24 cellular contexts compared by ENCODE assay signal in the genomic region with DNA sequence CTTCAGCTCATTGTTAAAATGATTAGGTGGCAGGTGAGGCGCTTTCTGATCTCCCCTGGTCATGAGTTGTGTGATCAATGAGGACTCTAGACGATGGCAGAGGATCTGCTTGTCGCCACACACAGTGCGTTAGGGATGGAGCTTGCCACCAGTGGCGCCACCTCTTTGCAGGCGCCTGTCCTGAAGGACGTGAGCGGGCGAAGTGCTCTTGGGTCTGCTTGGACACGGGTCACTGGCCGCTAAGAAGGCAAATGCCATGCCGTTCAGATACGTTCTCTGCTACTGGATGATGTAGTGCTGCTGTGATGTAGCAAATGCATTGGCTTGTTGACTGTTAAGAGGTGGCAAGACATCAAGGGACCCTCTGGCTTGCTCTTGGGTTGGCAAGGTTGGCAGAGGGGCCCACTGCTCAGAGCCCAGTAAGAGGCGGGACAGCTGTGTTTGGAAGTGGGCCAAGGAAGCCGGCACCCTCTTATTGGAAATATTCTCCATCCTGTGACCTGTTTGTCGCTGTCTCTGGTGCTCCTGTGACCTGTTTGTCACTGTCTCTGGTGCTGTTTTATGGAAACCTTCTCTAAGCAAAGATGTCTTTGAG. TPM values are rescaled to one million over a fixed set of nuclear protein-coding genes. Genes with fewer than 3 reads are reported as not detected.
A peak's percentile ranks its signal among the peaks of the same experiment; 100 is the strongest.
DNase-seq lines count a peak whose midpoint lies in the region; ATAC-seq and TF ChIP-seq lines count a peak whose summit lies in the region.
"Had no signal": no experiment of that assay in that cellular context is flagged by ENCODE, and none has a peak within 500 bp of the region (broad histone marks: within the 10 kb centered on the region; RNA-seq: fewer than 3 reads in every experiment).

No MANE protein-coding gene starts in this region.

- H2BK15ac ChIP-seq in neuronal stem cell (ENCODE audit: low read length): peak overlapping the region; percentile 19

- no peak for TF ChIP-seq CTCF in right atrium auricular region (IDR thresholded peaks at IDR 0.05)
- TF ChIP-seq CTCF in heart left ventricle (IDR thresholded peaks at IDR 0.05): no peak

- H3K4me3 ChIP-seq in right atrium auricular region (peak overlapping the region in 1 of 2 donors; percentile 14), heart left ventricle (peak overlapping the region in 1 of 12 donors; percentile 24), neuronal stem cell (ENCODE audit: low read length in 2 of 2) (no peak overlapping the region)
- H3K4me3 ChIP-seq in CD4-positive, alpha-beta memory T cell (ENCODE audit: low read length in 2 of 2): no peak overlapping the region
- H3K4me3 ChIP-seq: pancreas, PC-9, upper lobe of left lung had no signal

- no peaks in the 10 kb centered on the region for H3K36me3 ChIP-seq in right atrium auricular region
- H3K36me3 ChIP-seq in heart left ventricle: peaks cover 0 to 4% (median 0%) of the 10 kb centered on the region in 9 donors
- H3K36me3 ChIP-seq in neuronal stem cell (replicated peaks in 1 of 2; ENCODE audit: control insufficient read depth in 2 of 2, insufficient read depth in 2 of 2, low read length in 2 of 2): no peaks in the 10 kb centered on the region
- no peaks in the 10 kb centered on the region for H3K36me3 ChIP-seq in CD4-positive, alpha-beta memory T cell (ENCODE audit: insufficient read depth, low read length)
- H3K36me3 ChIP-seq: brain microvascular endothelial cell, pancreas, upper lobe of left lung, WERI-Rb-1 had no signal

- H3K27ac Mint-ChIP-seq in CD4-positive, alpha-beta memory T cell: peak overlapping the region in 1 of 7 donors; percentile 35
- H3K27ac Mint-ChIP-seq: activated CD4-positive, alpha-beta T cell treated with anti-CD3 and anti-CD28 coated beads, Interleukin-2, amount 10 ng/mL, durations not matched to agents 24 days and 14 days; nephron progenitor cell had no signal

- peak overlapping the region; percentile 66 to 71 for H3K27ac ChIP-seq in right atrium auricular region
- peak overlapping the region in 4 of 12 donors; percentile 17 to 46 (median 32) for H3K27ac ChIP-seq in heart left ventricle
- H3K27ac ChIP-seq in neuronal stem cell (replicated peaks; ENCODE audit: low read length): no peak overlapping the region
- no peak overlapping the region for H3K27ac ChIP-seq in CD4-positive, alpha-beta memory T cell (ENCODE audit: low read depth, low read length)
- H3K27ac ChIP-seq: brain microvascular endothelial cell, pancreas, PC-9, upper lobe of left lung, WERI-Rb-1 had no signal

- TF ChIP-seq POLR2A in heart left ventricle (IDR thresholded peaks at IDR 0.05): no peak

- no peak overlapping the region for H3K4me2 ChIP-seq in neuronal stem cell (ENCODE audit: insufficient read depth, low read length, poor library complexity, severe bottlenecking)
- H3K4me2 ChIP-seq: PC-9 had no signal

- no peak overlapping the region for H2BK5ac ChIP-seq in neuronal stem cell (ENCODE audit: low read length)

- no peaks in the 10 kb centered on the region for H3K9me3 Mint-ChIP-seq in CD4-positive, alpha-beta memory T cell
- H3K9me3 Mint-ChIP-seq: activated CD4-positive, alpha-beta T cell treated with anti-CD3 and anti-CD28 coated beads, Interleukin-2, amount 10 ng/mL, durations not matched to agents 24 days and 14 days; CD4-positive, CD25-positive, alpha-beta regulatory T cell; nephron progenitor cell had no signal

- H3K4me1 ChIP-seq in right atrium auricular region (peaks cover 0 to 45% of the 10 kb centered on the region in 2 donors), heart left ventricle (peaks cover 6 to 72% (median 32%) of the 10 kb centered on the region in 12 donors), neuronal stem cell (ENCODE audit: control insufficient read depth in 2 of 2, insufficient read depth in 1 of 2, low read depth in 1 of 2, low read length in 2 of 2) (peaks cover 0 to 12% of the 10 kb centered on the region in 2 donors)
- no peaks in the 10 kb centered on the region for H3K4me1 ChIP-seq in CD4-positive, alpha-beta memory T cell (ENCODE audit: insufficient read depth, low read length)
- H3K4me1 ChIP-seq: pancreas, upper lobe of left lung had no signal

- H3K18ac ChIP-seq in neuronal stem cell (ENCODE audit: low read length): no peak overlapping the region

- no peak overlapping the region for H2AK5ac ChIP-seq in neuronal stem cell (ENCODE audit: low read depth, low read length)

- H3K79me1 ChIP-seq in neuronal stem cell (ENCODE audit: low read depth, low read length): peaks cover 1% of the 10 kb centered on the region

- no peak overlapping the region for H3K4ac ChIP-seq in neuronal stem cell (ENCODE audit: low read length)

- intact Hi-C loops in heart left ventricle (cut with DNase I): no loop called here
- intact Hi-C loops in CD4-positive, alpha-beta memory T cell (cut with micrococcal nuclease): no loop called here

- no peak overlapping the region for H2BK120ac ChIP-seq in neuronal stem cell (ENCODE audit: low read depth, low read length)

- no peak overlapping the region for H3K14ac ChIP-seq in neuronal stem cell (ENCODE audit: low read length)

- no peak overlapping the region for H4K8ac ChIP-seq in neuronal stem cell (ENCODE audit: low read depth, low read length)

- H3K27me3 Mint-ChIP-seq in CD4-positive, alpha-beta memory T cell: no peaks in the 10 kb centered on the region
- H3K27me3 Mint-ChIP-seq: activated CD4-positive, alpha-beta T cell treated with anti-CD3 and anti-CD28 coated beads, Interleukin-2, amount 10 ng/mL, durations not matched to agents 24 days and 14 days had no signal

- H3K36me3 Mint-ChIP-seq in CD4-positive, alpha-beta memory T cell: no peaks in the 10 kb centered on the region
- H3K36me3 Mint-ChIP-seq: CD4-positive, CD25-positive, alpha-beta regulatory T cell had no signal

- H3K9ac ChIP-seq in neuronal stem cell (ENCODE audit: low read depth, low read length, poor library complexity): no peak overlapping the region

- peak; percentile 56 for DNase-seq in right atrium auricular region (ENCODE audit: low spot score)
- no peak for DNase-seq in heart left ventricle
- peak; percentile 43 to 44 for DNase-seq in SHP77 (lab: John Stamatoyannopoulos, UW)
- no peak for DNase-seq in neuronal stem cell (ENCODE audit: low spot score)
- no peak for DNase-seq in CD4-positive, alpha-beta memory T cell
- DNase-seq in NCI-H345 (lab: John Stamatoyannopoulos, UW): no peak
- DNase-seq in activated naive CD4-positive, alpha-beta T cell (lab: John Stamatoyannopoulos, UW): no peak
- DNase-seq: activated CD4-positive, alpha-beta T cell treated with anti-CD3 and anti-CD28 coated beads, Interleukin-2, amount 10 ng/mL, durations not matched to agents 24 days and 14 days; brain microvascular endothelial cell; CD4-positive, CD25-positive, alpha-beta regulatory T cell; effector memory CD4-positive, alpha-beta T cell; Karpas-422; kidney; mammary epithelial cell; NCI-H1417 treated with DMSO at 0.1 percent for 48 hours; nephron progenitor cell; pancreas; PC-9; stimulated activated CD4-positive, alpha-beta T cell treated with anti-CD3 and anti-CD28 coated beads, Interleukin-2, amount 100 ng/mL, for 48 hours; T-helper 9 cell; WERI-Rb-1 had no signal

- H3K4me1 Mint-ChIP-seq in CD4-positive, alpha-beta memory T cell: no peaks in the 10 kb centered on the region

- no peak overlapping the region for H2AFZ ChIP-seq in neuronal stem cell (ENCODE audit: low read length)
- H2AFZ ChIP-seq: PC-9 had no signal

- H2BK12ac ChIP-seq in neuronal stem cell (ENCODE audit: low read length): no peak overlapping the region

- CTCF ChIA-PET in CD4-positive, alpha-beta memory T cell (lab: Charles Lee; ENCODE audit: partially characterized antibody): interaction anchor here (1.1 kb wide), 1 partner anchor 8 kb away, joined by 3 read pairs; no protein-coding TSS in a partner anchor

- 70 to 86% (median 84%) methylated on average over 3 to 16 of the region's 16 CpGs for WGBS in heart left ventricle, 4 donors
- WGBS in neuronal stem cell (ENCODE audit: extremely low coverage in 2 of 2, insufficient read length in 2 of 2, insufficient replicate concordance in 1 of 2), 2 donors: no CpG with 5 or more reads among the region's 16 CpGs

- H3K27me3 ChIP-seq in right atrium auricular region (no peaks in the 10 kb centered on the region), heart left ventricle (no peaks in the 10 kb centered on the region), neuronal stem cell (ENCODE audit: control insufficient read depth in 3 of 3, insufficient read depth in 3 of 3, low read depth in 1 of 3, low read length in 3 of 3) (no peaks in the 10 kb centered on the region)
- H3K27me3 ChIP-seq in CD4-positive, alpha-beta memory T cell (ENCODE audit: insufficient read depth, low read length): no peaks in the 10 kb centered on the region
- H3K27me3 ChIP-seq: brain microvascular endothelial cell, pancreas, upper lobe of left lung had no signal

- H4K91ac ChIP-seq in neuronal stem cell (ENCODE audit: low read depth, low read length, poor library complexity): no peak overlapping the region

- no peak overlapping the region for H3K23ac ChIP-seq in neuronal stem cell (ENCODE audit: low read depth, low read length, poor library complexity)

- POLR2A ChIA-PET in CD4-positive, alpha-beta memory T cell (lab: Charles Lee; ENCODE audit: partially characterized antibody): no interaction called here

- H3K9me3 ChIP-seq in right atrium auricular region (no peaks in the 10 kb centered on the region), heart left ventricle (no peaks in the 10 kb centered on the region), neuronal stem cell (replicated peaks in 1 of 2; ENCODE audit: control insufficient read depth in 2 of 2, insufficient read depth in 1 of 2, low read depth in 1 of 2, low read length in 2 of 2) (no peaks in the 10 kb centered on the region)
- no peaks in the 10 kb centered on the region for H3K9me3 ChIP-seq in CD4-positive, alpha-beta memory T cell (ENCODE audit: control insufficient read depth in 1 of 2, low read length in 2 of 2)
- H3K9me3 ChIP-seq: pancreas, upper lobe of left lung had no signal

- H3K4me3 Mint-ChIP-seq in CD4-positive, alpha-beta memory T cell: no peak overlapping the region
- H3K4me3 Mint-ChIP-seq: activated CD4-positive, alpha-beta T cell treated with anti-CD3 and anti-CD28 coated beads, Interleukin-2, amount 10 ng/mL, durations not matched to agents 24 days and 14 days; CD4-positive, CD25-positive, alpha-beta regulatory T cell; nephron progenitor cell had no signal

- ATAC-seq in heart left ventricle: no peak
- ATAC-seq: HCT116 had no signal

RNA-seq across cellular contexts. Expression of a gene that starts 14.5 kb away (rescaled TPM):
- 10 to 100 TPM; 33.1 to 41.2 TPM for total RNA-seq in right atrium auricular region
- 10 to 100 TPM; 25.2 to 44.0 (median 34.0) TPM for total RNA-seq in heart left ventricle
- 10 to 100 TPM; 10.4 to 14.6 TPM for polyA plus RNA-seq in heart left ventricle
- polyA plus RNA-seq in neuronal stem cell (2013, experiment 1 of 2): 1.5 TPM
- 1.1 TPM for polyA plus RNA-seq in neuronal stem cell (2013, experiment 2 of 2)
- 10 to 100 TPM; 51.9 to 63.0 TPM for total RNA-seq in CD4-positive, alpha-beta memory T cell
- 10 to 100 TPM; 17.4 to 21.2 TPM for polyA plus RNA-seq in CD4-positive, alpha-beta memory T cell
- total RNA-seq: NCI-H460 had no signal
- polyA plus RNA-seq: mammary epithelial cell had no signal

Comparison
In these comparisons a context has a peak if more than half of its experiments do, and no peak if none do; other contexts are left out.
1. DNase-seq: peak in right atrium auricular region (single experiment) and SHP77 (2 of 2); none in heart left ventricle (0 of 5), neuronal stem cell (single experiment), CD4-positive, alpha-beta memory T cell (0 of 5), NCI-H345 (single experiment) and activated naive CD4-positive, alpha-beta T cell (0 of 4).
2. H3K27ac ChIP-seq: peak in right atrium auricular region (2 of 2); none in neuronal stem cell (single experiment) and CD4-positive, alpha-beta memory T cell (single experiment).